ENCODE assay signal across 1 cellular context in the genomic region with DNA sequence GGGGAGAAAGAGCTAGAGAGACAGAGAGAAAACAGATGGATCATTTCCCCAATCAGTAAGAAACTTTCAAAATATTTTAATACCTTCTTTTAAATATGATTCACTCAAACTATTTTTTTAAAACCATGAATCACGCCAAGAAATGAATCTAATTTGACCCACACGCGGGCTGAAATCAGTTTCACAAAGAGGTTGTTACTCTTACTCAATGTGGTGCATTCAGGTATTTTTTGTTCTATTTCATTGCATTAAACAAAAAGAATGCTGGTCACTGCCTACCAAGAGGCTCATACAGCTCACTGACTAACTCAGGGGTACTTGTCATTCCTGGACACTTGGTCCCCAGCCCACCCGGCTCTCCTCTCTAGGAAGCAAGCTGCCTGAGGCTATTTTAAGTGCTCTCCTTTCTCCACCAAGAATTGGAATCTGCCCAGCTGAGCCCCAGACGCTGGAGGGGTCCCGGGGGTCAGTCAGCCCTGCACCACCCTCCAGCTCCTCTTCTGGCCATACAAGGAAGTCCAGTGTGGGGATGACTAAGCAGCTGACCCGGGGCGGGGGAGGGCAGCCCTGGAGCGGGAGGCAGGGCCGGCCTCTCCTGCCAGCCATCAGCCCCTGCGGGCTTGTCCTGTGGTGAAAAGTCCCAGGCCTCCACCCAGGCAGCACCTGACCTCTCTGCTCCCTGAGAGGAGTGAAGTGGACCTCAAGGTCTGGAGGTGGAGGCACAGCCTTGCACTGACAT.
TF ChIP-seq lines count a peak whose summit lies in the region.

No MANE protein-coding gene starts in this region.

TF ChIP-seq in IMR-90, 13 proteins besides CTCF, POLR2A, EP300 and RAD21 (continued from another document):
- no peak for TF ChIP-seq ELK1 (IDR thresholded peaks at IDR 0.05; ENCODE audit: borderline replicate concordance, low read depth, low read length)
TF ChIP-seq in IMR-90: peak in this region for 6.
